In genomic region chr4:88166608-88167007, GRCh38 we compare ENCODE assay signal across 21 cellular contexts.
DNase-seq lines count a peak whose midpoint lies in the region; TF ChIP-seq lines count a peak whose summit lies in the region.
"Had no signal": no experiment of that assay in that cellular context is flagged by ENCODE, and none has a peak within 500 bp of the region (broad histone marks: within the 10 kb centered on the region; RNA-seq: fewer than 3 reads in every experiment).

No MANE protein-coding gene starts in this region.

- no peak overlapping the region for H3K27ac ChIP-seq in brain microvascular endothelial cell
- H3K27ac ChIP-seq: C4-2B, HL-60 had no signal

- no peaks in the 10 kb centered on the region for H3K36me3 ChIP-seq in brain microvascular endothelial cell (replicated peaks)

- no peak overlapping the region for H3K4me3 ChIP-seq in brain microvascular endothelial cell (ENCODE audit: low read depth, low read length)
- no peak overlapping the region for H3K4me3 ChIP-seq in retinal pigment epithelial cell (ENCODE audit: low read length)

- no peak for TF ChIP-seq CTCF in brain microvascular endothelial cell (IDR thresholded peaks at IDR 0.05; ENCODE audit: low read depth, low read length, missing control alignments)
- no peak for TF ChIP-seq CTCF in retinal pigment epithelial cell (conservative IDR thresholded peaks at IDR 0.05; ENCODE audit: low read depth, low read length)

- in situ Hi-C loops in brain microvascular endothelial cell (cut with HindIII; ENCODE audit: low pct_ligation_motif_present, low sequenced_read_pairs), result no loop called here

- peak; percentile 29 for DNase-seq in COLO829 (ENCODE audit: low spot score)
- DNase-seq in brain microvascular endothelial cell, result peak; percentile 45
- peak; percentile 59 for DNase-seq in foreskin melanocyte
- DNase-seq in retinal pigment epithelial cell (ENCODE audit: low read depth), result peak; percentile 18
- no peak for DNase-seq in activated naive CD4-positive, alpha-beta T cell (lab: John Stamatoyannopoulos, UW)
- no peak for DNase-seq in DMS153 treated with DMSO at 0.1 percent for 48 hours (lab: John Stamatoyannopoulos, UW; ENCODE audit: unreplicated experiment)
- no peak for DNase-seq in NCI-H1694 (lab: John Stamatoyannopoulos, UW)
- DNase-seq in HUDEP-2 (lab: John Stamatoyannopoulos, UW; ENCODE audit: unreplicated experiment in 76 of 76), result no peak
- DNase-seq: 8988T; CD8-positive, alpha-beta memory T cell; DMS53; GDM1; H7; NCI-H1105; NCI-H146; NCI-H2029 treated with DMSO at 0.1 percent for 48 hours; NCI-H226; NCI-H510A treated with DMSO at 0.1 percent for 48 hours; NCI-H748 treated with DMSO at 0.1 percent for 48 hours had no signal

- H3K27me3 ChIP-seq in brain microvascular endothelial cell (replicated peaks), result no peaks in the 10 kb centered on the region

Comparison
In these comparisons a context has a peak if more than half of its experiments do, and no peak if none do; other contexts are left out.
1. DNase-seq: peak in COLO829 (single experiment), brain microvascular endothelial cell (single experiment), foreskin melanocyte (single experiment) and retinal pigment epithelial cell (single experiment); none in activated naive CD4-positive, alpha-beta T cell (0 of 4), DMS153 treated with DMSO at 0.1 percent for 48 hours (single experiment), NCI-H1694 (single experiment) and HUDEP-2 (0 of 76).